In the genomic region with DNA sequence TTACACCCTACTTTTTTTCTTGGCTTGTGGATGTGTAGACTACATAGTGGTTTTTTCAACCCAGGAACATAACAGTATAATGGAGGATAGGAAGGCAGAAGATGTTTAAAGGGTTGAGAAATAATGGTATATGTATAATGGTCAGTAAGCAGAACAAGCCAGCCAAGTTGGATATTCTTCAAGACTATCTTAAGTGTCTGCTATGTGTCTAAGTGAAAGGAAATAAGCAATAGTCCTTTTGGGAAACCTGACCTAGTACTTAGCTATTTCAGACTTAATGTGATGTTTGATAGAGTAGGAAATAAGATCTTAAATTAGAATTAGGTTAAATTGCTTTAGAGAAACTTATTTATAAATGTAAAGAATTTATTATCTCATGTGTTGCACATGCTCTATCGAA, we compare ENCODE assay signal across 10 cellular contexts.
DNase-seq lines count a peak whose midpoint lies in the region; ATAC-seq, FAIRE-seq and TF ChIP-seq lines count a peak whose summit lies in the region.
"Had no signal": no experiment of that assay in that cellular context is flagged by ENCODE, and none has a peak within 500 bp of the region (broad histone marks: within the 10 kb centered on the region; RNA-seq: fewer than 3 reads in every experiment).

No MANE protein-coding gene starts in this region.

- peak overlapping the region; percentile 4 for H3K4me3 Mint-ChIP-seq in memory B cell

- no peak for DNase-seq in A549 (ENCODE audit: low read depth in 1 of 2, low spot score in 1 of 2)
- DNase-seq in H54 (ENCODE audit: insufficient read length, low spot score), result no peak
- DNase-seq in adrenal gland, result no peak
- DNase-seq in memory B cell (ENCODE audit: low spot score in 2 of 2), result no peak
- no peak for DNase-seq in DMS 273 treated with DMSO at 0.1 percent for 48 hours (lab: John Stamatoyannopoulos, UW)
- no peak for DNase-seq in retina
- DNase-seq in OCI-M2 (lab: John Stamatoyannopoulos, UW; ENCODE audit: unreplicated experiment), result no peak
- DNase-seq: NCI-H524 had no signal

- CTCF ChIA-PET in A549 (lab: Yijun Ruan, JAX), result interaction anchor here (0.7 to 1.7 kb wide), 2 partner anchors 10 to 44 kb away, joined by 3 to 6 read pairs; no protein-coding TSS in a partner anchor

- H3K4me1 Mint-ChIP-seq in memory B cell, result peaks cover 53% of the 10 kb centered on the region

- H3K4me2 ChIP-seq in A549, result peak overlapping the region; percentile 89

- peak overlapping the region; percentile 96; the same call in 1 of the 3 replicates for H3K4me3 ChIP-seq in A549
- peak overlapping the region in 1 of 4 donors; percentile 95 for H3K4me3 ChIP-seq in adrenal gland
- H3K4me3 ChIP-seq: cardiac muscle cell had no signal

- no peaks in the 10 kb centered on the region for H3K27me3 Mint-ChIP-seq in memory B cell

- peak; percentile 7 for FAIRE-seq in A549 (lab: Jason Lieb, UNC)
- FAIRE-seq in H54 (lab: Jason Lieb, UNC), result peak; percentile 91

- no peaks in the 10 kb centered on the region for H3K9me3 Mint-ChIP-seq in memory B cell

- no peak for TF ChIP-seq CTCF in A549 (IDR thresholded peaks at IDR 0.05)
- TF ChIP-seq CTCF in adrenal gland (IDR thresholded peaks at IDR 0.05), result no peak

- no peaks in the 10 kb centered on the region for H3K36me3 ChIP-seq in adrenal gland (replicated peaks in 1 of 2)

- TF ChIP-seq POLR2A in A549 (IDR thresholded peaks at IDR 0.05; ENCODE audit: low read length) (no peak), H54 (IDR thresholded peaks at IDR 0.05; ENCODE audit: low read depth, low read length) (no peak), adrenal gland (IDR thresholded peaks at IDR 0.05) (no peak)

- peaks cover 1% of the 10 kb centered on the region for H3K36me3 Mint-ChIP-seq in memory B cell

- TF ChIP-seq EP300 in A549 (IDR thresholded peaks at IDR 0.05), result no peak

- intact Hi-C loops in adrenal gland (cut with DNase I), result no loop called here

- H3K9me3 ChIP-seq in A549 (no peaks in the 10 kb centered on the region), adrenal gland (replicated peaks in 1 of 3) (no peaks in the 10 kb centered on the region)

- ATAC-seq in A549 (no peak), memory B cell (ENCODE audit: low read depth) (no peak), HG02981 (IDR thresholded peaks at IDR 0.05; ENCODE audit: unreplicated experiment) (no peak)

- POLR2A ChIA-PET in A549 (lab: Yijun Ruan, JAX), result interaction anchor here (1.3 kb wide), 1 partner anchor 12 kb away, joined by 5 read pairs; no protein-coding TSS in a partner anchor

- peaks cover 60% of the 10 kb centered on the region for H3K4me1 ChIP-seq in A549
- H3K4me1 ChIP-seq in adrenal gland (replicated peaks in 1 of 2), result peaks cover 37 to 75% of the 10 kb centered on the region in 2 donors

- H3K27ac Mint-ChIP-seq in memory B cell, result peak overlapping the region; percentile 45

- TF ChIP-seq RAD21 in A549 (conservative IDR thresholded peaks at IDR 0.05 in 1 of 2, IDR thresholded peaks at IDR 0.05 in 1 of 2), result no peak

- WGBS in A549 (ENCODE audit: missing lambda C conversion rate), result 82% methylated on average over 1 of the region's 1 CpG
- 17 to 25% (median 23%) methylated on average over 1 of the region's 1 CpG for WGBS in adrenal gland, 4 donors

- H3K27me3 ChIP-seq in adrenal gland, result no peaks in the 10 kb centered on the region
- H3K27me3 ChIP-seq: cardiac muscle cell had no signal

- H3K27ac ChIP-seq in A549 (no peak overlapping the region), adrenal gland (peak overlapping the region in 4 of 5 donors; percentile 13 to 99 (median 25))
- H3K27ac ChIP-seq: cardiac muscle cell had no signal

TF ChIP-seq in A549, 52 proteins besides CTCF, POLR2A, EP300 and RAD21:
- TF ChIP-seq HOXB5 (CRISPR knock-in tag; IDR thresholded peaks at IDR 0.05) (no peak), HEYL (CRISPR knock-in tag; IDR thresholded peaks at IDR 0.05) (no peak), FOXS1 (CRISPR knock-in tag; IDR thresholded peaks at IDR 0.05) (no peak), FOSL2 (IDR thresholded peaks at IDR 0.05) (no peak), FOSL2 (CRISPR knock-in tag; IDR thresholded peaks at IDR 0.05) (no peak), ESRRA (IDR thresholded peaks at IDR 0.05; ENCODE audit: borderline replicate concordance, low read length) (no peak), KDM1A (IDR thresholded peaks at IDR 0.05; ENCODE audit: low read depth) (no peak), TP53 (CRISPR knock-in tag; IDR thresholded peaks at IDR 0.05) (no peak), EHMT2 (IDR thresholded peaks at IDR 0.05; ENCODE audit: low read depth) (no peak), CBX2 (IDR thresholded peaks at IDR 0.05; ENCODE audit: borderline replicate concordance, low read depth) (no peak), RARB (CRISPR knock-in tag; IDR thresholded peaks at IDR 0.05) (no peak), CEBPB (IDR thresholded peaks at IDR 0.05) (no peak), HOXB13 (CRISPR knock-in tag; IDR thresholded peaks at IDR 0.05; ENCODE audit: low read depth) (no peak)
- TF ChIP-seq, protein P1, sequence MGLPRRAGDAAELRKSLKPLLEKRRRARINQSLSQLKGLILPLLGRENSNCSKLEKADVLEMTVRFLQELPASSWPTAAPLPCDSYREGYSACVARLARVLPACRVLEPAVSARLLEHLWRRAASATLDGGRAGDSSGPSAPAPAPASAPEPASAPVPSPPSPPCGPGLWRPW (IDR thresholded peaks at IDR 0.05), result no peak
- TF ChIP-seq, protein P2, sequence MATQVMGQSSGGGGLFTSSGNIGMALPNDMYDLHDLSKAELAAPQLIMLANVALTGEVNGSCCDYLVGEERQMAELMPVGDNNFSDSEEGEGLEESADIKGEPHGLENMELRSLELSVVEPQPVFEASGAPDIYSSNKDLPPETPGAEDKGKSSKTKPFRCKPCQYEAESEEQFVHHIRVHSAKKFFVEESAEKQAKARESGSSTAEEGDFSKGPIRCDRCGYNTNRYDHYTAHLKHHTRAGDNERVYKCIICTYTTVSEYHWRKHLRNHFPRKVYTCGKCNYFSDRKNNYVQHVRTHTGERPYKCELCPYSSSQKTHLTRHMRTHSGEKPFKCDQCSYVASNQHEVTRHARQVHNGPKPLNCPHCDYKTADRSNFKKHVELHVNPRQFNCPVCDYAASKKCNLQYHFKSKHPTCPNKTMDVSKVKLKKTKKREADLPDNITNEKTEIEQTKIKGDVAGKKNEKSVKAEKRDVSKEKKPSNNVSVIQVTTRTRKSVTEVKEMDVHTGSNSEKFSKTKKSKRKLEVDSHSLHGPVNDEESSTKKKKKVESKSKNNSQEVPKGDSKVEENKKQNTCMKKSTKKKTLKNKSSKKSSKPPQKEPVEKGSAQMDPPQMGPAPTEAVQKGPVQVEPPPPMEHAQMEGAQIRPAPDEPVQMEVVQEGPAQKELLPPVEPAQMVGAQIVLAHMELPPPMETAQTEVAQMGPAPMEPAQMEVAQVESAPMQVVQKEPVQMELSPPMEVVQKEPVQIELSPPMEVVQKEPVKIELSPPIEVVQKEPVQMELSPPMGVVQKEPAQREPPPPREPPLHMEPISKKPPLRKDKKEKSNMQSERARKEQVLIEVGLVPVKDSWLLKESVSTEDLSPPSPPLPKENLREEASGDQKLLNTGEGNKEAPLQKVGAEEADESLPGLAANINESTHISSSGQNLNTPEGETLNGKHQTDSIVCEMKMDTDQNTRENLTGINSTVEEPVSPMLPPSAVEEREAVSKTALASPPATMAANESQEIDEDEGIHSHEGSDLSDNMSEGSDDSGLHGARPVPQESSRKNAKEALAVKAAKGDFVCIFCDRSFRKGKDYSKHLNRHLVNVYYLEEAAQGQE (IDR thresholded peaks at IDR 0.05), result no peak
TF ChIP-seq in A549: peak in this region for 0.

Comparison
In these comparisons a context has a peak if more than half of its experiments do, and no peak if none do; other contexts are left out.
1. H3K27ac ChIP-seq: peak in adrenal gland (4 of 5); none in A549 (0 of 2).